ENCODE assay signal across 11 cellular contexts in genomic region chr17:4942760-4943508, GRCh38. TPM values are rescaled to one million over a fixed set of nuclear protein-coding genes. Genes with fewer than 3 reads are reported as not detected.
DNase-seq lines count a peak whose midpoint lies in the region; ATAC-seq and TF ChIP-seq lines count a peak whose summit lies in the region.
"Had no signal": no experiment of that assay in that cellular context is flagged by ENCODE, and none has a peak within 500 bp of the region (broad histone marks: within the 10 kb centered on the region; RNA-seq: fewer than 3 reads in every experiment).

No MANE protein-coding gene starts in this region.

- CTCF ChIA-PET in AG04450 (lab: Charles Lee): no interaction called here

- H3K36me3 ChIP-seq in GM23338 (ENCODE audit: insufficient read depth): peaks cover 21% of the 10 kb centered on the region

- peaks cover 66% of the 10 kb centered on the region for H3F3A ChIP-seq in GM23338 (replicated peaks; ENCODE audit: low read depth)

- H3K27me3 ChIP-seq in AG04450 (ENCODE audit: control insufficient read depth, insufficient read depth, low read length): no peaks in the 10 kb centered on the region
- H3K27me3 ChIP-seq in GM23338 (ENCODE audit: insufficient read depth): no peaks in the 10 kb centered on the region

- DNase-seq in AG04450 (ENCODE audit: low read depth, low spot score) (no peak), GM23338 (ENCODE audit: low spot score) (no peak), NCI-H2171 treated with DMSO at 0.1 percent for 48 hours (lab: John Stamatoyannopoulos, UW) (no peak)
- DNase-seq in activated naive CD8-positive, alpha-beta T cell treated with anti-CD3 and anti-CD28 coated beads, Interleukin-2, amount 50 U/mL, for 24 hours: no peak
- no peak for DNase-seq in natural killer cell treated with Interleukin-12 subunit alpha and Interleukin-12 subunit beta and Interleukin-15 and Interleukin-18, amount 100 ng/mL, for 72 hours (ENCODE audit: low spot score)
- DNase-seq: NCI-H69 had no signal

- H4K20me1 ChIP-seq in GM23338 (replicated peaks; ENCODE audit: insufficient read depth): peaks cover 34% of the 10 kb centered on the region

- no peak overlapping the region for H3K27ac Mint-ChIP-seq in GM23338
- H3K27ac Mint-ChIP-seq in activated naive CD8-positive, alpha-beta T cell treated with anti-CD3 and anti-CD28 coated beads, Interleukin-2, amount 50 U/mL, for 24 hours: peak overlapping the region; percentile 99
- peak overlapping the region; percentile 95 to 96 for H3K27ac Mint-ChIP-seq in natural killer cell treated with Interleukin-12 subunit alpha and Interleukin-12 subunit beta and Interleukin-15 and Interleukin-18, amount 100 ng/mL, for 72 hours

- H3K4me3 Mint-ChIP-seq in GM23338: peak overlapping the region; percentile 19; the same call in 1 of the 3 replicates
- peak overlapping the region; percentile 99 for H3K4me3 Mint-ChIP-seq in activated naive CD8-positive, alpha-beta T cell treated with anti-CD3 and anti-CD28 coated beads, Interleukin-2, amount 50 U/mL, for 24 hours
- peak overlapping the region; percentile 100 for H3K4me3 Mint-ChIP-seq in natural killer cell treated with Interleukin-12 subunit alpha and Interleukin-12 subunit beta and Interleukin-15 and Interleukin-18, amount 100 ng/mL, for 72 hours

- peaks cover 32% of the 10 kb centered on the region for H3K27me3 Mint-ChIP-seq in GM23338 (ENCODE audit: insufficient read depth, low read depth, poor library complexity)
- peaks cover 2% of the 10 kb centered on the region for H3K27me3 Mint-ChIP-seq in activated naive CD8-positive, alpha-beta T cell treated with anti-CD3 and anti-CD28 coated beads, Interleukin-2, amount 50 U/mL, for 24 hours
- no peaks in the 10 kb centered on the region for H3K27me3 Mint-ChIP-seq in natural killer cell treated with Interleukin-12 subunit alpha and Interleukin-12 subunit beta and Interleukin-15 and Interleukin-18, amount 100 ng/mL, for 72 hours

- no peak for ATAC-seq in GM23338
- ATAC-seq in activated naive CD8-positive, alpha-beta T cell treated with anti-CD3 and anti-CD28 coated beads, Interleukin-2, amount 50 U/mL, for 24 hours: no peak
- ATAC-seq in natural killer cell treated with Interleukin-12 subunit alpha and Interleukin-12 subunit beta and Interleukin-15 and Interleukin-18, amount 100 ng/mL, for 72 hours: no peak
- ATAC-seq in HG03108 (IDR thresholded peaks at IDR 0.05; ENCODE audit: unreplicated experiment): no peak
- no peak for ATAC-seq in GM18858 (IDR thresholded peaks at IDR 0.05; ENCODE audit: unreplicated experiment)
- no peak for ATAC-seq in GM19397 (IDR thresholded peaks at IDR 0.05; ENCODE audit: unreplicated experiment)

- peaks cover 41% of the 10 kb centered on the region for H3K4me1 ChIP-seq in GM23338 (ENCODE audit: insufficient read depth)

- H3K4me1 Mint-ChIP-seq in GM23338: peaks cover 49% of the 10 kb centered on the region
- H3K4me1 Mint-ChIP-seq in activated naive CD8-positive, alpha-beta T cell treated with anti-CD3 and anti-CD28 coated beads, Interleukin-2, amount 50 U/mL, for 24 hours: peaks cover 73% of the 10 kb centered on the region
- peaks cover 68 to 81% of the 10 kb centered on the region in 2 donors for H3K4me1 Mint-ChIP-seq in natural killer cell treated with Interleukin-12 subunit alpha and Interleukin-12 subunit beta and Interleukin-15 and Interleukin-18, amount 100 ng/mL, for 72 hours (ENCODE audit: low read depth in 2 of 2)

- H3K9me3 ChIP-seq in AG04450 (ENCODE audit: control insufficient read depth, insufficient read depth, low read length): peaks cover under 1% of the 10 kb centered on the region; the same call in 1 of the 2 replicates

- H2AFZ ChIP-seq in GM23338: no peak overlapping the region

- no peaks in the 10 kb centered on the region for H3K9me2 ChIP-seq in GM23338 (ENCODE audit: insufficient read depth)

- H3K4me3 ChIP-seq in AG04450 (ENCODE audit: low read depth, low read length) (no peak overlapping the region), GM23338 (no peak overlapping the region)

- H3K79me2 ChIP-seq in GM23338 (replicated peaks; ENCODE audit: insufficient read depth): peaks cover 65% of the 10 kb centered on the region

- no peaks in the 10 kb centered on the region; the same call in 2 of the 3 replicates for H3K9me3 Mint-ChIP-seq in GM23338
- no peaks in the 10 kb centered on the region for H3K9me3 Mint-ChIP-seq in activated naive CD8-positive, alpha-beta T cell treated with anti-CD3 and anti-CD28 coated beads, Interleukin-2, amount 50 U/mL, for 24 hours
- no peaks in the 10 kb centered on the region for H3K9me3 Mint-ChIP-seq in natural killer cell treated with Interleukin-12 subunit alpha and Interleukin-12 subunit beta and Interleukin-15 and Interleukin-18, amount 100 ng/mL, for 72 hours

- peak overlapping the region; percentile 47 for H3K27ac ChIP-seq in AG04450 (ENCODE audit: low read depth, low read length)
- peak overlapping the region; percentile 100 for H3K27ac ChIP-seq in GM23338 (ENCODE audit: low read depth)

- no peak overlapping the region for H3K4me2 ChIP-seq in GM23338

- no peak for TF ChIP-seq CTCF in AG04450 (IDR thresholded peaks at IDR 0.05; ENCODE audit: low read depth, low read length)
- TF ChIP-seq CTCF in GM23338 (conservative IDR thresholded peaks at IDR 0.05; ENCODE audit: low read depth in 2 of 2): no peak

- H3K36me3 Mint-ChIP-seq in GM23338 (ENCODE audit: low read depth): peaks cover 86% of the 10 kb centered on the region
- peaks cover 62% of the 10 kb centered on the region for H3K36me3 Mint-ChIP-seq in activated naive CD8-positive, alpha-beta T cell treated with anti-CD3 and anti-CD28 coated beads, Interleukin-2, amount 50 U/mL, for 24 hours (ENCODE audit: low read depth)
- peaks cover 53% of the 10 kb centered on the region for H3K36me3 Mint-ChIP-seq in natural killer cell treated with Interleukin-12 subunit alpha and Interleukin-12 subunit beta and Interleukin-15 and Interleukin-18, amount 100 ng/mL, for 72 hours

- POLR2A ChIA-PET in AG04450 (lab: Yijun Ruan, JAX): no interaction called here

TF ChIP-seq in GM23338, 12 proteins besides CTCF, POLR2A, EP300 and RAD21 (continues in another document):
- TF ChIP-seq POLR2AphosphoS5 (IDR thresholded peaks at IDR 0.05; ENCODE audit: low read depth) (no peak), STAT1 (IDR thresholded peaks at IDR 0.05; ENCODE audit: unreplicated experiment) (no peak), ZNF114 (CRISPR knock-in tag; IDR thresholded peaks at IDR 0.05) (no peak), JUNB (IDR thresholded peaks at IDR 0.05; ENCODE audit: unreplicated experiment) (no peak), EZH2 (IDR thresholded peaks at IDR 0.05; ENCODE audit: low read depth, unreplicated experiment) (no peak)

RNA-seq across cellular contexts. Expression of gene RNF167, which starts 2.9 kb away (rescaled TPM):
- polyA plus RNA-seq in AG04450 (2011; rRNA removed) (63.1 and 64.3 TPM in 2 replicates), GM23338 (2016; fragmentation: Nextera tagmentation; extraction: Ambion mirVana) (60.1 and 61.2 TPM in 2 replicates)
- polyA minus RNA-seq in AG04450 (2011; rRNA and poly(A)+ RNA removed): 59.1 and 74.8 TPM in 2 replicates
- total RNA-seq in GM23338 (2014; rRNA removed; shearing (Covaris generic)): 84.4 and 87.0 TPM in 2 replicates
- 100 to 1,000 TPM; 144 to 150 TPM for total RNA-seq in natural killer cell treated with Interleukin-12 subunit alpha and Interleukin-12 subunit beta and Interleukin-15 and Interleukin-18, amount 100 ng/mL, for 72 hours

RNA-seq across cellular contexts. Expression of gene SLC25A11, which starts 3.1 kb away (rescaled TPM):
- 44.7 and 50.0 TPM in 2 replicates for polyA plus RNA-seq in AG04450 (2011; rRNA removed)
- polyA minus RNA-seq in AG04450 (2011; rRNA and poly(A)+ RNA removed): 33.0 and 50.2 TPM in 2 replicates
- 70.4 and 73.6 TPM in 2 replicates for total RNA-seq in GM23338 (2014; rRNA removed; shearing (Covaris generic))
- 35.7 and 37.8 TPM in 2 replicates for polyA plus RNA-seq in GM23338 (2016; fragmentation: Nextera tagmentation; extraction: Ambion mirVana)
- 10 to 100 TPM; 85.9 to 91.6 TPM for total RNA-seq in natural killer cell treated with Interleukin-12 subunit alpha and Interleukin-12 subunit beta and Interleukin-15 and Interleukin-18, amount 100 ng/mL, for 72 hours

RNA-seq across cellular contexts. Expression of gene PFN1, which starts 5.4 kb away (rescaled TPM):
- polyA plus RNA-seq in AG04450 (2011; rRNA removed): 1,141 and 1,329 TPM in 2 replicates
- polyA minus RNA-seq in AG04450 (2011; rRNA and poly(A)+ RNA removed): 784 and 887 TPM in 2 replicates
- 1,702 and 2,002 TPM in 2 replicates for total RNA-seq in GM23338 (2014; rRNA removed; shearing (Covaris generic))
- polyA plus RNA-seq in GM23338 (2016; fragmentation: Nextera tagmentation; extraction: Ambion mirVana): 3,646 and 3,709 TPM in 2 replicates
- 1,000 to 10,000 TPM; 1,741 to 1,743 TPM for total RNA-seq in natural killer cell treated with Interleukin-12 subunit alpha and Interleukin-12 subunit beta and Interleukin-15 and Interleukin-18, amount 100 ng/mL, for 72 hours

RNA-seq across cellular contexts. Expression of gene ENO3, which starts 8.0 kb away (rescaled TPM):
- 2.3 and 3.2 TPM in 2 replicates for polyA plus RNA-seq in AG04450 (2011; rRNA removed)
- 2.1 and 2.6 TPM in 2 replicates for polyA minus RNA-seq in AG04450 (2011; rRNA and poly(A)+ RNA removed)
- 8.9 and 12.1 TPM in 2 replicates for total RNA-seq in GM23338 (2014; rRNA removed; shearing (Covaris generic))
- polyA plus RNA-seq in GM23338 (2016; fragmentation: Nextera tagmentation; extraction: Ambion mirVana): 19.6 and 25.5 TPM in 2 replicates
- 10 to 100 TPM in 1 of 2 donors, 1 to 10 TPM in 1; 8.7 to 26.1 TPM for total RNA-seq in natural killer cell treated with Interleukin-12 subunit alpha and Interleukin-12 subunit beta and Interleukin-15 and Interleukin-18, amount 100 ng/mL, for 72 hours

RNA-seq across cellular contexts. Expression of gene GP1BA, which starts 10.9 kb away (rescaled TPM):
- polyA plus RNA-seq in AG04450 (2011; rRNA removed): not detected in 2 replicates
- not detected in 2 replicates for polyA minus RNA-seq in AG04450 (2011; rRNA and poly(A)+ RNA removed)
- total RNA-seq in GM23338 (2014; rRNA removed; shearing (Covaris generic)): not detected in 2 replicates
- 0.14 and 0.24 TPM in 2 replicates for polyA plus RNA-seq in GM23338 (2016; fragmentation: Nextera tagmentation; extraction: Ambion mirVana)
- total RNA-seq in natural killer cell treated with Interleukin-12 subunit alpha and Interleukin-12 subunit beta and Interleukin-15 and Interleukin-18, amount 100 ng/mL, for 72 hours: under 1 TPM in 1 of 2 donors, not detected in 1; 0.12 TPM
- total RNA-seq: mucosa of gallbladder, subcutaneous adipose tissue had no signal

Comparison
In these comparisons a context has a peak if more than half of its experiments do, and no peak if none do; other contexts are left out.
1. H3K4me3 Mint-ChIP-seq: peak in every context shown above with its lines; median percentile 100 in natural killer cell treated with Interleukin-12 subunit alpha and Interleukin-12 subunit beta and Interleukin-15 and Interleukin-18, amount 100 ng/mL, for 72 hours; 99 in activated naive CD8-positive, alpha-beta T cell treated with anti-CD3 and anti-CD28 coated beads, Interleukin-2, amount 50 U/mL, for 24 hours; 19 in GM23338.